In the genomic region with DNA sequence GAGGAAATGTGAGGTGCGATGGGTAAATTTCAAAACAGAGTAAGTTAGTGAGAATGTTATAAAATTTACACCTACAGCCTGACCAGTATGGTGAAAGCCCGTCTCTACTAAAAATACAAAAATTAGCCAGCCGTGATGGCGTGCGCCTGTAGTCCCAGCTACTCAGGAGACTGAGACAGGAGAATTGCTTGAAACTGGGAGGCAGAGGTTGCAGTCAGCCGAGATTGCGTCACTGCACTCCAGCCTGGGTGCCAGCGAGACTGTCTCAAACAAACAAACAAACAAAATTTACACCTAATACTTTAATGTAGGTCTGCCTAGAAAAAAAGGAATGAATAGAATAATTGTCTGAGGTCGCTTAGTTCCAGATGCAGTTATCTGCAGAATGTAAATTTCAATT, we compare ENCODE assay signal across 27 cellular contexts. TPM values are rescaled to one million over a fixed set of nuclear protein-coding genes. Genes with fewer than 3 reads are reported as not detected.
"Had no signal": no experiment of that assay in that cellular context is flagged by ENCODE, and none has a peak within 500 bp of the region (broad histone marks: within the 10 kb centered on the region; RNA-seq: fewer than 3 reads in every experiment).

No MANE protein-coding gene starts in this region.

- H3K4me3 Mint-ChIP-seq: activated CD8-positive, alpha-beta T cell treated with anti-CD3 and anti-CD28 coated beads, Interleukin-2, amount 10 ng/mL, durations not matched to agents 7 days and 5 days; activated naive CD8-positive, alpha-beta T cell treated with anti-CD3 and anti-CD28 coated beads, Interleukin-2, amount 10 ng/mL, durations not matched to agents 7 days and 5 days; T-helper 1 cell treated with Interleukin-12 subunit alpha and Interleukin-12 subunit beta and Interleukin-4 antibody, amounts not matched to agents 30 μg/mL and 1 μg/mL, for 36 hours had no signal

- DNase-seq: activated CD4-positive, alpha-beta T cell treated with anti-CD3 and anti-CD28 coated beads for 48 hours; activated CD4-positive, alpha-beta T cell treated with anti-CD3 and anti-CD28 coated beads, Interleukin-2, amount 50 U/mL, for 4 hours; activated CD4-positive, CD25-positive, alpha-beta regulatory T cell treated with anti-CD3 and anti-CD28 coated beads, Interleukin-2, amount 50 U/mL, for 72 hours; activated CD8-positive, alpha-beta memory T cell treated with anti-CD3 and anti-CD28 coated beads, Interleukin-2, amount 50 U/mL, for 48 hours; activated CD8-positive, alpha-beta T cell treated with anti-CD3 and anti-CD28 coated beads, Interleukin-2, amount 10 ng/mL, durations not matched to agents 7 days and 5 days; activated naive CD4-positive, alpha-beta T cell treated with anti-CD3 and anti-CD28 coated beads, Interleukin-2, amount 50 U/mL, for 16 hours; activated naive CD8-positive, alpha-beta T cell treated with anti-CD3 and anti-CD28 coated beads, Interleukin-2, amount 10 ng/mL, durations not matched to agents 7 days and 5 days; activated T-cell treated with anti-CD3 and anti-CD28 coated beads, Interleukin-2, amount 50 U/mL, for 1 hour; adrenal gland; anterior cingulate cortex; caudate nucleus; NCI-H1048; NCI-H2029; NCI-H2107; NCI-H2171 treated with DMSO at 0.1 percent for 48 hours; NCI-H510A treated with DMSO at 0.1 percent for 48 hours; NCI-H69; NK-92 treated with Interleukin-12 subunit alpha and Interleukin-12 subunit beta, amount 100 ng/mL, for 24 hours; OCI-M1; Peyer's patch; SHP77 had no signal

- H3K9me3 ChIP-seq: adrenal gland, breast epithelium, Peyer's patch, SJSA1 had no signal

- H3K27me3 ChIP-seq: adrenal gland, breast epithelium, Peyer's patch, SJSA1 had no signal

- ATAC-seq: activated CD8-positive, alpha-beta T cell treated with anti-CD3 and anti-CD28 coated beads, Interleukin-2, amount 10 ng/mL, durations not matched to agents 7 days and 5 days; SK-N-SH treated with all-trans-retinoic acid at 6 μM for 48 hours had no signal

- H3K36me3 Mint-ChIP-seq: activated naive CD8-positive, alpha-beta T cell treated with anti-CD3 and anti-CD28 coated beads, Interleukin-2, amount 10 ng/mL, durations not matched to agents 7 days and 5 days had no signal

- H3K9me3 Mint-ChIP-seq: activated naive CD8-positive, alpha-beta T cell treated with anti-CD3 and anti-CD28 coated beads, Interleukin-2, amount 10 ng/mL, durations not matched to agents 7 days and 5 days; T-helper 1 cell treated with Interleukin-12 subunit alpha and Interleukin-12 subunit beta and Interleukin-4 antibody, amounts not matched to agents 30 μg/mL and 1 μg/mL, for 36 hours had no signal

- H3K36me3 ChIP-seq: adrenal gland, breast epithelium, Peyer's patch, SJSA1 had no signal

- H3K4me3 ChIP-seq: adrenal gland, breast epithelium, Peyer's patch, SJSA1 had no signal

- H3K27ac Mint-ChIP-seq: activated CD8-positive, alpha-beta T cell treated with anti-CD3 and anti-CD28 coated beads, Interleukin-2, amount 10 ng/mL, durations not matched to agents 7 days and 5 days; activated naive CD8-positive, alpha-beta T cell treated with anti-CD3 and anti-CD28 coated beads, Interleukin-2, amount 10 ng/mL, durations not matched to agents 7 days and 5 days; T-helper 1 cell treated with Interleukin-12 subunit alpha and Interleukin-12 subunit beta and Interleukin-4 antibody, amounts not matched to agents 30 μg/mL and 1 μg/mL, for 36 hours had no signal

- H3K4me1 ChIP-seq: adrenal gland, breast epithelium, Peyer's patch, SJSA1 had no signal

RNA-seq across cellular contexts. Expression of gene SLC2A14, which starts 37.6 kb away (rescaled TPM):
- total RNA-seq: LHCN-M2, M059J, SJSA1 had no signal

RNA-seq across cellular contexts. Expression of gene NANOG, which starts 45.9 kb away (rescaled TPM):
- total RNA-seq: activated CD8-positive, alpha-beta T cell treated with anti-CD3 and anti-CD28 coated beads, Interleukin-2, amount 10 ng/mL, durations not matched to agents 7 days and 5 days; activated naive CD8-positive, alpha-beta T cell treated with anti-CD3 and anti-CD28 coated beads, Interleukin-2, amount 10 ng/mL, durations not matched to agents 7 days and 5 days; LHCN-M2; M059J; Peyer's patch; SJSA1 had no signal
